Comparison of ENCODE assay signal across 2 cellular contexts in genomic region chr19:13025819-13026477, GRCh38.
TF ChIP-seq lines count a peak whose summit lies in the region.

No MANE protein-coding gene starts in this region.

TF ChIP-seq in A549, 52 proteins besides CTCF, POLR2A, EP300 and RAD21:
- TF ChIP-seq, protein P1, sequence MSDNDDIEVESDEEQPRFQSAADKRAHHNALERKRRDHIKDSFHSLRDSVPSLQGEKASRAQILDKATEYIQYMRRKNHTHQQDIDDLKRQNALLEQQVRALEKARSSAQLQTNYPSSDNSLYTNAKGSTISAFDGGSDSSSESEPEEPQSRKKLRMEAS (IDR thresholded peaks at IDR 0.05) = no peak
- TF ChIP-seq, protein P2, sequence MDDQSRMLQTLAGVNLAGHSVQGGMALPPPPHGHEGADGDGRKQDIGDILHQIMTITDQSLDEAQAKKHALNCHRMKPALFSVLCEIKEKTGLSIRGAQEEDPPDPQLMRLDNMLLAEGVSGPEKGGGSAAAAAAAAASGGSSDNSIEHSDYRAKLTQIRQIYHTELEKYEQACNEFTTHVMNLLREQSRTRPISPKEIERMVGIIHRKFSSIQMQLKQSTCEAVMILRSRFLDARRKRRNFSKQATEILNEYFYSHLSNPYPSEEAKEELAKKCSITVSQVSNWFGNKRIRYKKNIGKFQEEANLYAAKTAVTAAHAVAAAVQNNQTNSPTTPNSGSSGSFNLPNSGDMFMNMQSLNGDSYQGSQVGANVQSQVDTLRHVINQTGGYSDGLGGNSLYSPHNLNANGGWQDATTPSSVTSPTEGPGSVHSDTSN (IDR thresholded peaks at IDR 0.05) = no peak
- TF ChIP-seq ELK1 (IDR thresholded peaks at IDR 0.05; ENCODE audit: low read depth, low read length) (no peak), NPAS2 (CRISPR knock-in tag; IDR thresholded peaks at IDR 0.05; ENCODE audit: borderline replicate concordance) (no peak), BHLHE40 (IDR thresholded peaks at IDR 0.05; ENCODE audit: low read depth, low read length) (no peak), CHD4 (IDR thresholded peaks at IDR 0.05; ENCODE audit: borderline replicate concordance) (no peak), RNF2 (IDR thresholded peaks at IDR 0.05; ENCODE audit: borderline replicate concordance, low read depth) (no peak), JUNB (IDR thresholded peaks at IDR 0.05) (no peak), ZSCAN20 (CRISPR knock-in tag; IDR thresholded peaks at IDR 0.05) (no peak), PHF8 (IDR thresholded peaks at IDR 0.05; ENCODE audit: borderline replicate concordance, low read depth) (no peak), EHF (CRISPR knock-in tag; IDR thresholded peaks at IDR 0.05) (no peak), HOXA7 (CRISPR knock-in tag; IDR thresholded peaks at IDR 0.05) (no peak)
- TF ChIP-seq, protein P3, sequence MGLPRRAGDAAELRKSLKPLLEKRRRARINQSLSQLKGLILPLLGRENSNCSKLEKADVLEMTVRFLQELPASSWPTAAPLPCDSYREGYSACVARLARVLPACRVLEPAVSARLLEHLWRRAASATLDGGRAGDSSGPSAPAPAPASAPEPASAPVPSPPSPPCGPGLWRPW (IDR thresholded peaks at IDR 0.05) = no peak

TF ChIP-seq in endothelial cell of umbilical vein, 7 proteins besides CTCF, POLR2A, EP300 and RAD21:
- TF ChIP-seq MYC (IDR thresholded peaks at IDR 0.05; ENCODE audit: low read depth, low read length) (no peak), GATA2 (IDR thresholded peaks at IDR 0.05; ENCODE audit: insufficient read depth, insufficient read length, low read depth, low read length) (no peak), POLR2AphosphoS5 (IDR thresholded peaks at IDR 0.05; ENCODE audit: insufficient read depth, low read depth, low read length) (no peak), JUN (IDR thresholded peaks at IDR 0.05; ENCODE audit: borderline replicate concordance, insufficient read depth, insufficient read length, low read depth) (no peak), FOS (IDR thresholded peaks at IDR 0.05; ENCODE audit: borderline replicate concordance, insufficient read depth, low read length) (no peak), EZH2 (IDR thresholded peaks at IDR 0.05; ENCODE audit: borderline replicate concordance, low read depth, low read length, severe bottlenecking) (no peak)
- TF ChIP-seq, protein P1 (IDR thresholded peaks at IDR 0.05; ENCODE audit: insufficient read depth, insufficient read length) = no peak
